Comparison of ENCODE assay signal across 8 cellular contexts in the genomic region with DNA sequence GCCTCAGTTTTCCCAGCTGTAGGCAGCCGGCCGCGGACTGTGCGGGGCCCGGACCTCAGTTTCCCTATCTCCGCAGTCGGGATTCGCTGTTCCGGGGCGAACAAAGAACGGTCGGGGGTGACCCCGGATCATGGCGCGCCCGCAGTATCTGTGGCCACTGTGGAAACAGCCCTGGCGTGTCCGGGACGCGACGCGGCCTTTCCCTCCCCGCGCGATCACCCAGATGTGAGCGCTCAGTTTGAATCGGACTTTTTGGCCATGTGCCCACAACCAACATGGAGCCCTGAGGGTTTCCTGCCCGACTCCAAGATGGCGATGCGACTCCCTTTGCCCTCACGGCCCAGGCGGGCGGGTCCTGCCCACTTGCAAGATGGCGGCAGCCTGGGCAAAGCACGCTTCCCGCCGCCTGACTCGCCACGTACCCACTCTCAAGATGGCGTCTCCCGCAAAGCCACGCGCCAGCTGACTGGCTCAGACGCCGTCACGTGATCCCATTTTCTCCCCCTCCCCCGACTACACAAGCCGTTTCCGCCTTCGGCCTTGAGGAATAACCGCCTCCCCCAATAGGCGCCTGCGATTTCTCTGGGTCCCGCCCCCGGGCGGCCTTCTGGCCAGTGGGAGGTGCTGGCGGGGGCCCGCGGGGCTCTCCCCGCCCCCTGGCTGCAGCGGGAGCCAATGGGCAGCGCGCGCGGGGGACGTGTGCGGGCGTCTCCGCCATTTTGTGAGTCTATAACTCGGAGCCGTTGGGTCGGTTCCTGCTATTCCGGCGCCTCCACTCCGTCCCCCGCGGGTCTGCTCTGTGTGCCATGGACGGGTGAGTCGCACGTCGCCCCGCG. TPM values are rescaled to one million over a fixed set of nuclear protein-coding genes. Genes with fewer than 3 reads are reported as not detected.
DNase-seq lines count a peak whose midpoint lies in the region; ATAC-seq and TF ChIP-seq lines count a peak whose summit lies in the region.

A gene (plus strand): TSS at position 761 of the 836 bp plus-strand sequence. CDS start 46 bp downstream, at position 807.

- TF ChIP-seq CTCF in suprapubic skin (IDR thresholded peaks at IDR 0.05), result no peak

- peaks cover 26 to 27% of the 10 kb centered on the region in 2 donors for H3K36me3 Mint-ChIP-seq in activated naive CD4-positive, alpha-beta T cell treated with anti-CD3 and anti-CD28 coated beads, Interleukin-2, amount 50 U/mL, for 72 hours

- peak; percentile 100 for DNase-seq in NCI-H1092 treated with DMSO at 0.1 percent for 48 hours (lab: John Stamatoyannopoulos, UW)
- peak; percentile 97 for DNase-seq in SKM-1 (lab: John Stamatoyannopoulos, UW; ENCODE audit: unreplicated experiment)
- peak; percentile 97 to 100 for DNase-seq in activated naive CD4-positive, alpha-beta T cell treated with anti-CD3 and anti-CD28 coated beads, Interleukin-2, amount 50 U/mL, for 72 hours (ENCODE audit: low spot score in 2 of 2)
- peak; percentile 100 for DNase-seq in globus pallidus (ENCODE audit: low spot score)
- peak; percentile 94 to 100 (median 100) for DNase-seq in nucleus accumbens (lab: John Stamatoyannopoulos, UW)
- peak; percentile 100 for DNase-seq in suprapubic skin (ENCODE audit: low spot score in 2 of 2)

- H3K4me3 ChIP-seq in GM08714 (ENCODE audit: low read length), result peak within 1 kb of the TSS; percentile 90
- H3K4me3 ChIP-seq in suprapubic skin, result peak within 1 kb of the TSS; percentile 69

- TF ChIP-seq POLR2A in suprapubic skin (IDR thresholded peaks at IDR 0.05), result peak in 1 of 2 donors; percentile 75

- ATAC-seq in HG02610 (IDR thresholded peaks at IDR 0.05; ENCODE audit: unreplicated experiment), result peak; percentile 79
- ATAC-seq in activated naive CD4-positive, alpha-beta T cell treated with anti-CD3 and anti-CD28 coated beads, Interleukin-2, amount 50 U/mL, for 72 hours, result peak; percentile 84 to 85

- peaks cover 58% of the 10 kb centered on the region for H3K4me1 ChIP-seq in suprapubic skin

- 0% methylated on average over 31 of the region's 83 CpGs for WGBS in suprapubic skin

- H3K27ac ChIP-seq in suprapubic skin, result peak within 1 kb of the TSS; percentile 100

- H3K9me3 Mint-ChIP-seq in activated naive CD4-positive, alpha-beta T cell treated with anti-CD3 and anti-CD28 coated beads, Interleukin-2, amount 50 U/mL, for 72 hours, result no peaks in the 10 kb centered on the region

- no peak for TF ChIP-seq EP300 in suprapubic skin (IDR thresholded peaks at IDR 0.05)

- H3K27me3 ChIP-seq in suprapubic skin, result no peaks in the 10 kb centered on the region

- peak within 1 kb of the TSS; percentile 92 to 97 for H3K27ac Mint-ChIP-seq in activated naive CD4-positive, alpha-beta T cell treated with anti-CD3 and anti-CD28 coated beads, Interleukin-2, amount 50 U/mL, for 72 hours

- no peaks in the 10 kb centered on the region for H3K36me3 ChIP-seq in suprapubic skin

- no peaks in the 10 kb centered on the region for H3K9me3 ChIP-seq in suprapubic skin

RNA-seq across cellular contexts. Expression of the gene that starts here (rescaled TPM):
- total RNA-seq in activated naive CD4-positive, alpha-beta T cell treated with anti-CD3 and anti-CD28 coated beads, Interleukin-2, amount 50 U/mL, for 72 hours, result 100 to 1,000 TPM; 485 to 591 TPM
- 100 to 1,000 TPM; 152 to 227 (median 174) TPM for total RNA-seq in suprapubic skin

Comparison
In these comparisons a context has a peak if more than half of its experiments do, and no peak if none do; other contexts are left out.
1. Peak in every context shown above with its lines: DNase-seq, ATAC-seq, H3K4me3 ChIP-seq and H3K27ac ChIP-seq.